In the genomic region with DNA sequence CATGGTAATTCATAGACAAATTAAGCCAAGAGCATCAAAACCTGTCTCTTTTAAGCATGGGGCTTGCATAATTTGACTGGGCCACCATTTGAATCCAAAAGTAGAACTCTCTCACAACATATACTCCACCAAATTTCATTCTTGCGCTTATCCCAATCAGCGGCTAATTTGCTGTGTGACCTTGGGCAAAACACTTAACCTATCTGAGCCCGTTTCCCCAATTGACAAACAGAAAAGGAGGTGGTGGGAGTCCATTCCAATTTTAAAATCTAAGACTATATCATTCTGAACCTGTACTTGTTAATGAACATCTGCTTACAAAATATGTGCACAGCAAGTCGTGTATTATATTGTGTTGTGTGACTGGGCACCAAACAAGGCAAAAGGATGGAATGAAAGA, we compare ENCODE assay signal across 9 cellular contexts.
"Had no signal": no experiment of that assay in that cellular context is flagged by ENCODE, and none has a peak within 500 bp of the region (broad histone marks: within the 10 kb centered on the region; RNA-seq: fewer than 3 reads in every experiment).

No MANE protein-coding gene starts in this region.

- H3K4me3 Mint-ChIP-seq: H9, HFFc6 had no signal

- H3K27ac Mint-ChIP-seq: HFFc6 had no signal

- H3K27ac ChIP-seq: GM23248, HL-60 had no signal

- FAIRE-seq: H54 had no signal

- H3K4me3 ChIP-seq: GM23248 had no signal

- H3K9me3 Mint-ChIP-seq: H9, HFFc6 had no signal

- H2AFZ ChIP-seq: GM23248 had no signal

- H3K9ac ChIP-seq: GM23248 had no signal

- DNase-seq: GM23248, GOT3, H9, HCEC 1CT, HFFc6, IMR-90, KBM-7 had no signal
